Comparison of ENCODE assay signal across 1 cellular context in the genomic region with DNA sequence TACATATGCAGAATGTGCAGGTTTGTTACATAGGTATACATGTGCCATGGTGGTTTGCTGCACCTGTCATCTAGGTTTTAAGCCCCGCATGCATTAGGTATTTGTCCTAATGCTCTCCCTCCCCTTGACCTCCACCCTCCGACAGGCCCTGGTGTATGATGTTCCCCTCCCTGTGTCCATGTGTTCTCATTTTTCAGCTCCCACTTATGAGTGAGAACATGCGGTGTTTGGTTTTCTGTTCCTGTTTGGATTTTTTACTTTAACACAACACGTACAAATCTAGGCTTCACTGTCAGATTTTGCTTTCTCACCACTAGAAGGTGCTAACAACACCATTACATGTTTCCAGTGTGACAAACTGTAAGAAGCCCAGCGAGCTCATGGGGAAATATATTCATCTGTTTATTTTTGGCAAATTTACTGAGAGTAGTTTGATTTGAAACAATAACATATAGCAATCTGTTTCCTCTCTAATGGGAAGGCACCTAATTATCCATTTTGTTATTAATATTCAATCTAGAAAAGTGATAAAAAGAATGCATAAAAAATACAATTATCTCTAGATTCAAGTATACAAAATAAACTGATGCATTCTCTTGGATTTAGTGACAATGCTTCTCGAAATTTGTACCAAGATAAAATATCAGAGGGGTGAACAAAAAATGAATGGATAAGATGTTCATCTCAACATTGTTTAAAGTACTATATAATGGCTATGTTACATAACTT.
TF ChIP-seq lines count a peak whose summit lies in the region.

No MANE protein-coding gene starts in this region.

TF ChIP-seq in HCT116, 20 proteins besides CTCF, POLR2A, EP300 and RAD21 (continued from another document):
- TF ChIP-seq, protein P1, sequence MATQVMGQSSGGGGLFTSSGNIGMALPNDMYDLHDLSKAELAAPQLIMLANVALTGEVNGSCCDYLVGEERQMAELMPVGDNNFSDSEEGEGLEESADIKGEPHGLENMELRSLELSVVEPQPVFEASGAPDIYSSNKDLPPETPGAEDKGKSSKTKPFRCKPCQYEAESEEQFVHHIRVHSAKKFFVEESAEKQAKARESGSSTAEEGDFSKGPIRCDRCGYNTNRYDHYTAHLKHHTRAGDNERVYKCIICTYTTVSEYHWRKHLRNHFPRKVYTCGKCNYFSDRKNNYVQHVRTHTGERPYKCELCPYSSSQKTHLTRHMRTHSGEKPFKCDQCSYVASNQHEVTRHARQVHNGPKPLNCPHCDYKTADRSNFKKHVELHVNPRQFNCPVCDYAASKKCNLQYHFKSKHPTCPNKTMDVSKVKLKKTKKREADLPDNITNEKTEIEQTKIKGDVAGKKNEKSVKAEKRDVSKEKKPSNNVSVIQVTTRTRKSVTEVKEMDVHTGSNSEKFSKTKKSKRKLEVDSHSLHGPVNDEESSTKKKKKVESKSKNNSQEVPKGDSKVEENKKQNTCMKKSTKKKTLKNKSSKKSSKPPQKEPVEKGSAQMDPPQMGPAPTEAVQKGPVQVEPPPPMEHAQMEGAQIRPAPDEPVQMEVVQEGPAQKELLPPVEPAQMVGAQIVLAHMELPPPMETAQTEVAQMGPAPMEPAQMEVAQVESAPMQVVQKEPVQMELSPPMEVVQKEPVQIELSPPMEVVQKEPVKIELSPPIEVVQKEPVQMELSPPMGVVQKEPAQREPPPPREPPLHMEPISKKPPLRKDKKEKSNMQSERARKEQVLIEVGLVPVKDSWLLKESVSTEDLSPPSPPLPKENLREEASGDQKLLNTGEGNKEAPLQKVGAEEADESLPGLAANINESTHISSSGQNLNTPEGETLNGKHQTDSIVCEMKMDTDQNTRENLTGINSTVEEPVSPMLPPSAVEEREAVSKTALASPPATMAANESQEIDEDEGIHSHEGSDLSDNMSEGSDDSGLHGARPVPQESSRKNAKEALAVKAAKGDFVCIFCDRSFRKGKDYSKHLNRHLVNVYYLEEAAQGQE (IDR thresholded peaks at IDR 0.05; ENCODE audit: low read depth): no peak
- TF ChIP-seq FOSL1 (IDR thresholded peaks at IDR 0.05; ENCODE audit: low read depth): no peak
